Comparison of ENCODE assay signal across 17 cellular contexts in the genomic region with DNA sequence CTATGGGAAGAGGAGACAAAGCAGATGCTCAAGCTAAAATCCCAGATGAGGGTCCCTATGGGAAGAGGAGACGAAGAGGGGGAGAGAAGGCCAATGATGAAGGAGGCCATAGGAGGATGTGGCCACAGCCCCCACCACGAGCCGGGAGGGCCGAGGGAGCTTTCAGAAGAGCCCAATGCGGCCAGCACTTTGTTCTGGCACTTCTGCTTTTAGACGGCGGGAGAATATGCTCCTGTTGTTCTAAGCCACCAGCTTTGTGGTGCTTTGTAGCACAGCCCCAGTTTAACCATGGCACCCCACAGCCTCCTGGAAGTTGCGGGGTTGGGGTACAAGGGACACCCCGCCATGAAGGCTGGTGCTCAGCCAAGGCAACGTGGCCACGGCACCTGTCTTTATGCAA. TPM values are rescaled to one million over a fixed set of nuclear protein-coding genes. Genes with fewer than 3 reads are reported as not detected.
DNase-seq lines count a peak whose midpoint lies in the region; ATAC-seq and TF ChIP-seq lines count a peak whose summit lies in the region.
"Had no signal": no experiment of that assay in that cellular context is flagged by ENCODE, and none has a peak within 500 bp of the region (broad histone marks: within the 10 kb centered on the region; RNA-seq: fewer than 3 reads in every experiment).

No MANE protein-coding gene starts in this region.

- H3K9me3 Mint-ChIP-seq in IgD-negative memory B cell (no peaks in the 10 kb centered on the region), endothelial cell (ENCODE audit: unreplicated experiment) (no peaks in the 10 kb centered on the region)
- no peaks in the 10 kb centered on the region for H3K9me3 Mint-ChIP-seq in natural killer cell treated with Interleukin-12 subunit alpha and Interleukin-12 subunit beta and Interleukin-15 and Interleukin-18, amount 100 ng/mL, for 72 hours

- TF ChIP-seq CTCF in GM12875 (IDR thresholded peaks at IDR 0.05; ENCODE audit: borderline replicate concordance, insufficient read depth, low read depth, low read length), result no peak
- no peak for TF ChIP-seq CTCF in endothelial cell (IDR thresholded peaks at IDR 0.05; ENCODE audit: unreplicated experiment)

- H3K27me3 Mint-ChIP-seq in IgD-negative memory B cell (peaks cover 2% of the 10 kb centered on the region), endothelial cell (ENCODE audit: unreplicated experiment) (peaks cover 6% of the 10 kb centered on the region)
- no peaks in the 10 kb centered on the region for H3K27me3 Mint-ChIP-seq in natural killer cell treated with Interleukin-12 subunit alpha and Interleukin-12 subunit beta and Interleukin-15 and Interleukin-18, amount 100 ng/mL, for 72 hours

- DNase-seq in SIG-M5 treated with dmso at 0.1 percent for 504 hours (lab: John Stamatoyannopoulos, UW; ENCODE audit: unreplicated experiment) (peak; percentile 59), left lobe of liver (ENCODE audit: low spot score) (no peak), endothelial cell (ENCODE audit: low spot score) (no peak), COLO829 (ENCODE audit: low spot score) (no peak)
- no peak for DNase-seq in natural killer cell treated with Interleukin-12 subunit alpha and Interleukin-12 subunit beta and Interleukin-15 and Interleukin-18, amount 100 ng/mL, for 72 hours (ENCODE audit: low spot score)
- DNase-seq: activated naive CD4-positive, alpha-beta T cell; anterior cingulate cortex; cerebellar nuclear complex; left cardiac atrium; NCI-H2029 treated with DMSO at 0.1 percent for 48 hours; sigmoid colon; stimulated activated CD4-positive, alpha-beta T cell treated with anti-CD3 and anti-CD28 coated beads, Interleukin-2, amount 100 ng/mL, for 24 hours had no signal

- peaks cover 8% of the 10 kb centered on the region for H3K36me3 Mint-ChIP-seq in IgD-negative memory B cell
- H3K36me3 Mint-ChIP-seq in natural killer cell treated with Interleukin-12 subunit alpha and Interleukin-12 subunit beta and Interleukin-15 and Interleukin-18, amount 100 ng/mL, for 72 hours, result peaks cover 5% of the 10 kb centered on the region
- H3K36me3 Mint-ChIP-seq in endothelial cell (ENCODE audit: low read depth, unreplicated experiment), result peaks cover 40% of the 10 kb centered on the region

- H3K4me3 ChIP-seq in GM12875 (ENCODE audit: low read depth, low read length), result peak overlapping the region; percentile 53
- H3K4me3 ChIP-seq: sigmoid colon had no signal

- no peak for ATAC-seq in natural killer cell treated with Interleukin-12 subunit alpha and Interleukin-12 subunit beta and Interleukin-15 and Interleukin-18, amount 100 ng/mL, for 72 hours
- no peak for ATAC-seq in left lobe of liver
- ATAC-seq: left cardiac atrium, Panc1 had no signal

- peak overlapping the region; percentile 64 to 94 (median 88) for H3K4me3 Mint-ChIP-seq in IgD-negative memory B cell
- H3K4me3 Mint-ChIP-seq in natural killer cell treated with Interleukin-12 subunit alpha and Interleukin-12 subunit beta and Interleukin-15 and Interleukin-18, amount 100 ng/mL, for 72 hours, result peak overlapping the region; percentile 75
- no peak overlapping the region for H3K4me3 Mint-ChIP-seq in endothelial cell (ENCODE audit: unreplicated experiment)

- H3K4me1 Mint-ChIP-seq in IgD-negative memory B cell, result peaks cover 55 to 71% (median 68%) of the 10 kb centered on the region in 3 donors
- peaks cover 64 to 72% of the 10 kb centered on the region in 2 donors for H3K4me1 Mint-ChIP-seq in natural killer cell treated with Interleukin-12 subunit alpha and Interleukin-12 subunit beta and Interleukin-15 and Interleukin-18, amount 100 ng/mL, for 72 hours (ENCODE audit: low read depth in 2 of 2)
- H3K4me1 Mint-ChIP-seq in endothelial cell (ENCODE audit: unreplicated experiment), result no peaks in the 10 kb centered on the region

- peak overlapping the region; percentile 100 for H3K27ac Mint-ChIP-seq in IgD-negative memory B cell
- H3K27ac Mint-ChIP-seq in natural killer cell treated with Interleukin-12 subunit alpha and Interleukin-12 subunit beta and Interleukin-15 and Interleukin-18, amount 100 ng/mL, for 72 hours, result peak overlapping the region; percentile 85 to 95
- H3K27ac Mint-ChIP-seq in endothelial cell (ENCODE audit: unreplicated experiment), result no peak overlapping the region

RNA-seq across cellular contexts. Expression of a gene that starts 33.4 kb away (rescaled TPM):
- 76.4 TPM for polyA plus RNA-seq in IgD-negative memory B cell
- total RNA-seq in natural killer cell treated with Interleukin-12 subunit alpha and Interleukin-12 subunit beta and Interleukin-15 and Interleukin-18, amount 100 ng/mL, for 72 hours, result 100 to 1,000 TPM in 1 of 2 donors, 10 to 100 TPM in 1; 90.0 to 179 TPM
- total RNA-seq in left lobe of liver (8.9 TPM), endothelial cell (ENCODE audit: unreplicated experiment) (81.3 TPM)

RNA-seq across cellular contexts. Expression of a gene that starts 45.1 kb away (rescaled TPM):
- polyA plus RNA-seq in IgD-negative memory B cell, result not detected
- total RNA-seq in natural killer cell treated with Interleukin-12 subunit alpha and Interleukin-12 subunit beta and Interleukin-15 and Interleukin-18, amount 100 ng/mL, for 72 hours, result not detected
- not detected for total RNA-seq in left lobe of liver
- 0.10 TPM for total RNA-seq in endothelial cell (ENCODE audit: unreplicated experiment)
- total RNA-seq: fibroblast of villous mesenchyme, mononuclear cell, sigmoid colon had no signal
